ENCODE assay signal across 1 cellular context in the genomic region with DNA sequence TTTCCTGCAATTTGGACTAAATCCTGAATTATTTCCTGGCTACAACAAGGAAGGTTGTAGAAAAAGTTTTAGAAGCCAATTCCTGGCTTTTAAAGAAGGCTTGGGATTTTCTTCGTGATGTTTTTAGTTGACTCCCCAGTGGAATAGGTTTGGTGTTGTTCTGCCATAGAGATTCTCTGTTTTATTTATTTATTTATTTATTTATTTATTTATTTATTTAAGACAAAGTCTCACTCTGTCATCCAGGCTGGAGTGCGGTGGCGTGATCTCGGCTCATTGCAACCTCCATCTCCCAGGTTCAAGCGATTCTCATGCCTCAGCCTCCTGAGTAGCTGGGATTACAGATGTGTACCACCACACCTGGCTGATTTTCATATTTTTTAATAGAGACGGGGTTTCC.
A peak's percentile ranks its signal among the peaks of the same experiment; 100 is the strongest.
TF ChIP-seq lines count a peak whose summit lies in the region.

No MANE protein-coding gene starts in this region.

TF ChIP-seq in A549, 52 proteins besides CTCF, POLR2A, EP300 and RAD21:
- TF ChIP-seq ZC3H11A (IDR thresholded peaks at IDR 0.05): peak; percentile 93
TF ChIP-seq in A549: peak in this region for 1; not testable (repeated sequence) for 51.
